28 cellular contexts compared by ENCODE assay signal in genomic region chr11:32555885-32556284, GRCh38.
"Had no signal": no experiment of that assay in that cellular context is flagged by ENCODE, and none has a peak within 500 bp of the region (broad histone marks: within the 10 kb centered on the region; RNA-seq: fewer than 3 reads in every experiment).

No MANE protein-coding gene starts in this region.

- H3K36me3 Mint-ChIP-seq: naive thymus-derived CD4-positive, alpha-beta T cell; natural killer cell; neural progenitor cell; stimulated activated memory B cell treated with anti-CD40 and anti-IgM and Interleukin-4, amounts not matched to agents 10 μg/mL and 1 μg/mL and 100 μg/mL, for 72 hours had no signal

- H3K27ac Mint-ChIP-seq: naive thymus-derived CD4-positive, alpha-beta T cell; natural killer cell; neural progenitor cell; progenitor cell of endocrine pancreas; stimulated activated memory B cell treated with anti-CD40 and anti-IgM and Interleukin-4, amounts not matched to agents 10 μg/mL and 1 μg/mL and 100 μg/mL, for 72 hours; stimulated activated naive CD8-positive, alpha-beta T cell treated with anti-CD3 and anti-CD28 coated beads, Interleukin-15, Interleukin-2, amounts not matched to agents 100 ng/mL and 50 ng/mL, for 24 hours had no signal

- H3K4me1 Mint-ChIP-seq: naive thymus-derived CD4-positive, alpha-beta T cell; natural killer cell; neural progenitor cell; stimulated activated memory B cell treated with anti-CD40 and anti-IgM and Interleukin-4, amounts not matched to agents 10 μg/mL and 1 μg/mL and 100 μg/mL, for 72 hours had no signal

- H3K4me3 ChIP-seq: neural progenitor cell, ovary, psoas muscle, skin epidermis, smooth muscle cell, spleen, stomach, thoracic aorta, thyroid gland, tibial nerve, upper lobe of left lung, vagina had no signal

- H3K9me3 Mint-ChIP-seq: natural killer cell; neural progenitor cell; stimulated activated naive CD8-positive, alpha-beta T cell treated with anti-CD3 and anti-CD28 coated beads, Interleukin-15, Interleukin-2, amounts not matched to agents 100 ng/mL and 50 ng/mL, for 24 hours had no signal

- H3K27me3 Mint-ChIP-seq: progenitor cell of endocrine pancreas; stimulated activated memory B cell treated with anti-CD40 and anti-IgM and Interleukin-4, amounts not matched to agents 10 μg/mL and 1 μg/mL and 100 μg/mL, for 72 hours had no signal

- H3K27ac ChIP-seq: neural progenitor cell, ovary, parathyroid adenoma, psoas muscle, skin epidermis, spleen, stomach, thoracic aorta, thyroid gland, tibial nerve, upper lobe of left lung, vagina had no signal

- H3K4me3 Mint-ChIP-seq: naive thymus-derived CD4-positive, alpha-beta T cell; natural killer cell; neural progenitor cell; stimulated activated memory B cell treated with anti-CD40 and anti-IgM and Interleukin-4, amounts not matched to agents 10 μg/mL and 1 μg/mL and 100 μg/mL, for 72 hours; stimulated activated naive CD8-positive, alpha-beta T cell treated with anti-CD3 and anti-CD28 coated beads, Interleukin-15, Interleukin-2, amounts not matched to agents 100 ng/mL and 50 ng/mL, for 24 hours had no signal

- DNase-seq: naive thymus-derived CD4-positive, alpha-beta T cell; natural killer cell; occipital lobe; ovary; posterior cingulate gyrus; psoas muscle; right cardiac atrium; spleen; stimulated activated CD4-positive, alpha-beta T cell treated with anti-CD3 and anti-CD28 coated beads, Interleukin-12 subunit alpha, Interleukin-12 subunit beta, amount 100 ng/mL, for 4 hours; stimulated activated CD4-positive, alpha-beta T cell treated with anti-CD3 and anti-CD28 coated beads, Interleukin-1b, Interleukin-23, amount 100 ng/mL, for 48 hours; stimulated activated CD4-positive, alpha-beta T cell treated with anti-CD3 and anti-CD28 coated beads, Interleukin-4, amount 100 ng/mL, for 1 hour; stimulated activated CD4-positive, alpha-beta T cell treated with anti-CD3 and anti-CD28 coated beads, Interleukin-4, amount 100 ng/mL, for 4 hours; stimulated activated CD8-positive, alpha-beta memory T cell treated with anti-CD3 and anti-CD28 coated beads, Interleukin-4, amount 100 ng/mL, for 48 hours; stimulated activated naive CD4-positive, alpha-beta T cell treated with Interleukin-2 at 50 U/mL for 16 hours; stomach; thyroid gland; trophoblast cell; upper lobe of left lung had no signal

- H3K9me3 ChIP-seq: ovary, psoas muscle, spleen, stomach, thoracic aorta, thyroid gland, tibial nerve, upper lobe of left lung, vagina had no signal

- H3K4me1 ChIP-seq: neural progenitor cell, parathyroid adenoma, psoas muscle, spleen, stomach, tibial nerve, upper lobe of left lung, vagina had no signal

- H3K36me3 ChIP-seq: neural progenitor cell, ovary, spleen, stomach, thoracic aorta, thyroid gland, tibial nerve, upper lobe of left lung, vagina had no signal
